Comparison of ENCODE assay signal across 8 cellular contexts in the genomic region with DNA sequence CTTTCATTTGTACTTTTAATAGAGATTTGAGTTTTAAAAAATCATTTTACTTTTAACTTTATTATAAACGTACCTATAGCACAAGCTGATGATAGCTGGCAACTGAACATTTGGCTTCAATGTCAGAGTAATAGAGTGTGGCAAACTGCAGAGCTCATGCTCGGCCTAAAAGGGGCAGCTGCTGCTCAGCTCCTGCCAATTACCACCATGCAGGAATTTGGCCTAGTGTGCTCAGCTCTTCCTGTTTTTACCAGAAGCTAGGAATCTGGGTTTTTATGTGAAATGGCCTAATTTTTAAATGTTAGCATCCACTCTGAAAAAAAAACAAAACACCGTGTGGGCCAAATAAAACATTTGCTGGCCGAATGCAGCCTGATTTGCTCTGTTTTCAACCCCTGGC. TPM values are rescaled to one million over a fixed set of nuclear protein-coding genes. Genes with fewer than 3 reads are reported as not detected.
DNase-seq lines count a peak whose midpoint lies in the region; ATAC-seq and TF ChIP-seq lines count a peak whose summit lies in the region.

No MANE protein-coding gene starts in this region.

- H3K27ac Mint-ChIP-seq in activated naive CD4-positive, alpha-beta T cell treated with anti-CD3 and anti-CD28 coated beads, Interleukin-2, amount 10 ng/mL, durations not matched to agents 7 days and 5 days, result peak overlapping the region; percentile 94
- H3K27ac Mint-ChIP-seq in activated CD8-positive, alpha-beta T cell treated with anti-CD3 and anti-CD28 coated beads for 36 hours, result peak overlapping the region; percentile 89

- H4K12ac ChIP-seq in trophoblast cell (ENCODE audit: low read depth, low read length), result no peak overlapping the region

- H3K27me3 ChIP-seq in heart right ventricle (no peaks in the 10 kb centered on the region), stomach smooth muscle (ENCODE audit: control insufficient read depth in 1 of 2, insufficient read depth in 2 of 2, low read length in 2 of 2) (no peaks in the 10 kb centered on the region), trophoblast cell (ENCODE audit: insufficient read depth, low read length) (no peaks in the 10 kb centered on the region)

- intact Hi-C loops in activated CD8-positive, alpha-beta T cell treated with anti-CD3 and anti-CD28 coated beads for 36 hours (cut with micrococcal nuclease), result no loop called here
- intact Hi-C loops in heart right ventricle (cut with DNase I), result loop anchor here in 2 of 10 donors (2.0 to 5.0 kb wide), 2 partner anchors 19 to 36 kb away; no protein-coding TSS in a partner anchor

- H3K4me3 Mint-ChIP-seq in activated naive CD4-positive, alpha-beta T cell treated with anti-CD3 and anti-CD28 coated beads, Interleukin-2, amount 10 ng/mL, durations not matched to agents 7 days and 5 days, result peak overlapping the region; percentile 82
- peak overlapping the region; percentile 83 for H3K4me3 Mint-ChIP-seq in activated CD8-positive, alpha-beta T cell treated with anti-CD3 and anti-CD28 coated beads for 36 hours

- H4K8ac ChIP-seq in trophoblast cell (ENCODE audit: low read depth, low read length), result no peak overlapping the region

- no peak overlapping the region for H2BK5ac ChIP-seq in trophoblast cell (ENCODE audit: low read depth, low read length, poor library complexity)

- H3K18ac ChIP-seq in trophoblast cell (ENCODE audit: low read length), result no peak overlapping the region

- no peak overlapping the region for H3K23ac ChIP-seq in trophoblast cell (ENCODE audit: low read length)

- H3K14ac ChIP-seq in trophoblast cell (ENCODE audit: low read length), result no peak overlapping the region

- H3K4me2 ChIP-seq in trophoblast cell (ENCODE audit: low read length), result no peak overlapping the region

- H3K9me3 ChIP-seq in heart right ventricle (no peaks in the 10 kb centered on the region), stomach smooth muscle (ENCODE audit: control insufficient read depth in 2 of 2, low read length in 2 of 2) (no peaks in the 10 kb centered on the region), trophoblast cell (ENCODE audit: insufficient read depth, low read depth, low read length) (no peaks in the 10 kb centered on the region)

- peaks cover 16% of the 10 kb centered on the region for H3K36me3 Mint-ChIP-seq in activated naive CD4-positive, alpha-beta T cell treated with anti-CD3 and anti-CD28 coated beads, Interleukin-2, amount 10 ng/mL, durations not matched to agents 7 days and 5 days
- peaks cover 11% of the 10 kb centered on the region for H3K36me3 Mint-ChIP-seq in activated CD8-positive, alpha-beta T cell treated with anti-CD3 and anti-CD28 coated beads for 36 hours (ENCODE audit: low read depth)

- no peak overlapping the region for H3K4ac ChIP-seq in trophoblast cell (ENCODE audit: low read depth, low read length)

- H2AFZ ChIP-seq in trophoblast cell (ENCODE audit: insufficient read depth, low read length, poor library complexity), result no peak overlapping the region

- peaks cover 9% of the 10 kb centered on the region for H3K79me2 ChIP-seq in trophoblast cell (ENCODE audit: control insufficient read depth, insufficient read depth, low read length, poor library complexity)

- no peak overlapping the region for H2BK12ac ChIP-seq in trophoblast cell (ENCODE audit: low read length)

- DNase-seq in activated naive CD4-positive, alpha-beta T cell treated with anti-CD3 and anti-CD28 coated beads, Interleukin-2, amount 10 ng/mL, durations not matched to agents 7 days and 5 days, result no peak
- no peak for DNase-seq in activated naive CD4-positive, alpha-beta T cell treated with Interleukin-2 at 50 U/mL for 16 hours
- DNase-seq in activated CD8-positive, alpha-beta T cell treated with anti-CD3 and anti-CD28 coated beads for 36 hours, result no peak
- DNase-seq in heart right ventricle (peak in 1 of 2 donors; percentile 40), trophoblast cell (no peak)
- DNase-seq in activated effector memory CD4-positive, alpha-beta T cell treated with Interleukin-2 at 50 U/mL for 16 hours, result no peak

- H3K27me3 Mint-ChIP-seq in activated naive CD4-positive, alpha-beta T cell treated with anti-CD3 and anti-CD28 coated beads, Interleukin-2, amount 10 ng/mL, durations not matched to agents 7 days and 5 days, result peaks cover 3% of the 10 kb centered on the region
- H3K27me3 Mint-ChIP-seq in activated CD8-positive, alpha-beta T cell treated with anti-CD3 and anti-CD28 coated beads for 36 hours, result no peaks in the 10 kb centered on the region

- TF ChIP-seq CTCF in activated CD8-positive, alpha-beta T cell treated with anti-CD3 and anti-CD28 coated beads for 36 hours (IDR thresholded peaks at IDR 0.05), result no peak
- TF ChIP-seq CTCF in heart right ventricle (IDR thresholded peaks at IDR 0.05), result peak in 3 of 9 donors; percentile 26 to 31 (median 28)

- H3K4me1 ChIP-seq in heart right ventricle (peaks cover 22 to 71% (median 51%) of the 10 kb centered on the region in 9 donors), stomach smooth muscle (ENCODE audit: control insufficient read depth, insufficient read depth, low read length) (peaks cover 18% of the 10 kb centered on the region), trophoblast cell (ENCODE audit: control insufficient read depth in 1 of 2, insufficient read depth in 2 of 2, low read length in 2 of 2) (peaks cover 0 to 7% of the 10 kb centered on the region in 2 experiments)

- H3K9ac ChIP-seq in stomach smooth muscle (ENCODE audit: low read length in 2 of 2), result peak overlapping the region; percentile 29 to 78
- no peak overlapping the region for H3K9ac ChIP-seq in trophoblast cell (ENCODE audit: low read length)

- no peaks in the 10 kb centered on the region for H3K9me3 Mint-ChIP-seq in activated naive CD4-positive, alpha-beta T cell treated with anti-CD3 and anti-CD28 coated beads, Interleukin-2, amount 10 ng/mL, durations not matched to agents 7 days and 5 days
- no peaks in the 10 kb centered on the region for H3K9me3 Mint-ChIP-seq in activated CD8-positive, alpha-beta T cell treated with anti-CD3 and anti-CD28 coated beads for 36 hours

- no peak overlapping the region for H2AK5ac ChIP-seq in trophoblast cell (ENCODE audit: low read length)

- H3K27ac ChIP-seq in heart right ventricle, result peak overlapping the region; percentile 14 to 96 (median 89)
- H3K27ac ChIP-seq in stomach smooth muscle (ENCODE audit: low read length), result peak overlapping the region; percentile 33
- H3K27ac ChIP-seq in trophoblast cell (ENCODE audit: low read depth, low read length), result no peak overlapping the region

- H2BK120ac ChIP-seq in trophoblast cell (ENCODE audit: insufficient read depth, low read length, poor library complexity), result no peak overlapping the region

- ATAC-seq in activated CD8-positive, alpha-beta T cell treated with anti-CD3 and anti-CD28 coated beads for 36 hours, result no peak
- ATAC-seq in heart right ventricle (peak in 1 of 8 donors; percentile 29), HG03469 (IDR thresholded peaks at IDR 0.05; ENCODE audit: unreplicated experiment) (no peak)

- peaks cover 43% of the 10 kb centered on the region for H3K4me1 Mint-ChIP-seq in activated naive CD4-positive, alpha-beta T cell treated with anti-CD3 and anti-CD28 coated beads, Interleukin-2, amount 10 ng/mL, durations not matched to agents 7 days and 5 days
- peaks cover 38% of the 10 kb centered on the region for H3K4me1 Mint-ChIP-seq in activated CD8-positive, alpha-beta T cell treated with anti-CD3 and anti-CD28 coated beads for 36 hours (ENCODE audit: low read depth)

- WGBS in heart right ventricle, 2 donors, result 16 to 17% methylated on average over 4 of the region's 4 CpGs
- no CpG with 5 or more reads among the region's 4 CpGs for WGBS in trophoblast cell (ENCODE audit: extremely low coverage, insufficient coverage, insufficient read length)

- peaks cover 7% of the 10 kb centered on the region for H3K79me1 ChIP-seq in trophoblast cell (ENCODE audit: low read length)

- CTCF ChIA-PET in activated naive CD4-positive, alpha-beta T cell treated with anti-CD3 and anti-CD28 coated beads, Interleukin-2, amount 10 ng/mL, durations not matched to agents 7 days and 5 days (lab: Charles Lee), result no interaction called here
- CTCF ChIA-PET in activated CD8-positive, alpha-beta T cell treated with anti-CD3 and anti-CD28 coated beads for 36 hours (lab: Charles Lee), result interaction anchor here (0.8 to 1.3 kb wide), 2 partner anchors 42 to 186 kb away, joined by 3 read pairs; no protein-coding TSS in a partner anchor

- H3K36me3 ChIP-seq in heart right ventricle (peaks cover 0 to 17% (median 6%) of the 10 kb centered on the region in 9 donors), stomach smooth muscle (ENCODE audit: control insufficient read depth in 2 of 2, insufficient read depth in 2 of 2, low read length in 2 of 2) (peaks cover 3 to 4% of the 10 kb centered on the region in 2 donors), trophoblast cell (ENCODE audit: control insufficient read depth in 1 of 2, insufficient read depth in 2 of 2, low read length in 2 of 2) (peaks cover 0 to 4% of the 10 kb centered on the region in 2 experiments)

- POLR2A ChIA-PET in activated CD8-positive, alpha-beta T cell treated with anti-CD3 and anti-CD28 coated beads for 36 hours (lab: Charles Lee), result interaction anchor here (2.1 to 4.7 kb wide), 2 partner anchors 13 to 126 kb away, joined by 14 to 35 read pairs; a partner anchor contains a TSS

- no peak overlapping the region for H4K91ac ChIP-seq in trophoblast cell (ENCODE audit: low read depth, low read length)

- H3K4me3 ChIP-seq in heart right ventricle, result peak overlapping the region in 5 of 10 donors; percentile 28 to 91 (median 80)
- peak overlapping the region in 1 of 2 donors; percentile 99 for H3K4me3 ChIP-seq in stomach smooth muscle (ENCODE audit: low read length in 2 of 2)
- H3K4me3 ChIP-seq in trophoblast cell (ENCODE audit: low read depth, low read length), result no peak overlapping the region

RNA-seq across cellular contexts. Expression of a gene that starts 1.8 kb away (rescaled TPM):
- total RNA-seq in activated CD8-positive, alpha-beta T cell treated with anti-CD3 and anti-CD28 coated beads for 36 hours, result 10 to 100 TPM; 18.9 to 20.4 TPM
- 10 to 100 TPM; 12.4 to 23.9 (median 16.8) TPM for total RNA-seq in heart right ventricle
- polyA plus RNA-seq in heart right ventricle, result 10 to 100 TPM in 1 of 2 donors, 1 to 10 TPM in 1; 9.7 to 29.1 TPM
- polyA plus RNA-seq in trophoblast cell (2013), result 31.1 and 31.8 TPM in 2 replicates

RNA-seq across cellular contexts. Expression of a gene that starts 2.0 kb away (rescaled TPM):
- total RNA-seq in activated CD8-positive, alpha-beta T cell treated with anti-CD3 and anti-CD28 coated beads for 36 hours, result 10 to 100 TPM; 38.9 to 44.5 TPM
- total RNA-seq in heart right ventricle, result 10 to 100 TPM; 16.4 to 31.9 (median 19.2) TPM
- polyA plus RNA-seq in heart right ventricle, result 10 to 100 TPM; 11.1 to 37.8 TPM
- 41.3 and 44.5 TPM in 2 replicates for polyA plus RNA-seq in trophoblast cell (2013)

RNA-seq across cellular contexts. Expression of a gene that starts 13.3 kb away (rescaled TPM):
- under 1 TPM; 0.56 to 0.65 TPM for total RNA-seq in activated CD8-positive, alpha-beta T cell treated with anti-CD3 and anti-CD28 coated beads for 36 hours
- under 1 TPM in 4 of 10 donors, not detected in 6; 0.15 to 0.23 (median 0.16) TPM for total RNA-seq in heart right ventricle
- polyA plus RNA-seq in heart right ventricle, result under 1 TPM in 1 of 2 donors, not detected in 1; 0.10 TPM
- polyA plus RNA-seq in trophoblast cell (2013), result 0.31 and 0.39 TPM in 2 replicates
